In genomic region chr17:68456529-68457167, GRCh38 we compare ENCODE assay signal across 8 cellular contexts. TPM values are rescaled to one million over a fixed set of nuclear protein-coding genes. Genes with fewer than 3 reads are reported as not detected.
A peak's percentile ranks its signal among the peaks of the same experiment; 100 is the strongest.
DNase-seq lines count a peak whose midpoint lies in the region; ATAC-seq and TF ChIP-seq lines count a peak whose summit lies in the region.

No MANE protein-coding gene starts in this region.

- H3K9me3 ChIP-seq in H9 (ENCODE audit: control insufficient read depth, low read depth, low read length) (no peaks in the 10 kb centered on the region), ectodermal cell (ENCODE audit: control insufficient read depth, low read length) (no peaks in the 10 kb centered on the region), right lobe of liver (no peaks in the 10 kb centered on the region), subcutaneous abdominal adipose tissue (ENCODE audit: control insufficient read depth in 5 of 5, low read length in 5 of 5) (no peaks in the 10 kb centered on the region)

- H3K27ac Mint-ChIP-seq in H9, result peak overlapping the region; percentile 87 to 98 (median 97); a peak in 5 of 7 replicates

- no peaks in the 10 kb centered on the region for H3K9me3 Mint-ChIP-seq in H9

- peak; percentile 15 for TF ChIP-seq POLR2A in right lobe of liver (IDR thresholded peaks at IDR 0.05)

- no peak overlapping the region for H3K14ac ChIP-seq in H9 (ENCODE audit: insufficient read depth, low read length)

- H3K27me3 Mint-ChIP-seq in H9 (ENCODE audit: low read depth), result peaks cover 3% of the 10 kb centered on the region; the same call in 1 of the 2 replicates

- H4K8ac ChIP-seq in H9 (replicated peaks; ENCODE audit: insufficient read length, low read depth, low read length), result no peak overlapping the region

- no peaks in the 10 kb centered on the region for H3K36me3 ChIP-seq in ectodermal cell (ENCODE audit: control insufficient read depth, insufficient read depth, low read length)
- H3K36me3 ChIP-seq in right lobe of liver, result no peaks in the 10 kb centered on the region
- H3K36me3 ChIP-seq in subcutaneous abdominal adipose tissue (ENCODE audit: control insufficient read depth in 5 of 5, insufficient read depth in 5 of 5, low read length in 5 of 5), result no peaks in the 10 kb centered on the region

- no peak overlapping the region for H4K5ac ChIP-seq in H9 (ENCODE audit: insufficient read length, low read depth, low read length)

- DNase-seq in AG20443 (ENCODE audit: low spot score) (peak; percentile 86), H9 (peak; percentile 96), SK-N-DZ (ENCODE audit: low spot score) (peak; percentile 56), right lobe of liver (peak; percentile 79 to 82 (median 82)), NCI-H1092 treated with DMSO at 0.1 percent for 48 hours (lab: John Stamatoyannopoulos, UW) (no peak)
- no peak for DNase-seq in stimulated activated CD8-positive, alpha-beta memory T cell treated with anti-CD3 and anti-CD28 coated beads, Interleukin-4, amount 100 ng/mL, for 48 hours

- H3K27ac ChIP-seq in H9 (ENCODE audit: insufficient read length, low read depth, low read length), result no peak overlapping the region
- H3K27ac ChIP-seq in ectodermal cell (ENCODE audit: insufficient read depth, low read depth, low read length, poor library complexity, severe bottlenecking), result peak overlapping the region; percentile 67
- peak overlapping the region; percentile 70 to 86 (median 74) for H3K27ac ChIP-seq in right lobe of liver
- peak overlapping the region; percentile 87 for H3K27ac ChIP-seq in subcutaneous abdominal adipose tissue (ENCODE audit: low read depth, low read length)

- H2BK12ac ChIP-seq in H9 (ENCODE audit: insufficient read length, low read depth, low read length), result no peak overlapping the region

- peaks cover 0 to 1% (median 0%) of the 10 kb centered on the region in 3 experiments; a peak in 3 of 7 replicates for H3K36me3 Mint-ChIP-seq in H9 (ENCODE audit: insufficient read depth in 1 of 3, low read depth in 3 of 3)

- WGBS in H9 (ENCODE audit: extremely low coverage, insufficient read length, low lambda C conversion rate), result no CpG with 5 or more reads among the region's 18 CpGs
- WGBS in ectodermal cell, 2 experiments, result 2 to 3% methylated on average over 15 to 17 of the region's 18 CpGs
- 8% methylated on average over 13 of the region's 18 CpGs for WGBS in right lobe of liver (ENCODE audit: insufficient coverage, low coverage, low lambda C conversion rate, missing lambda C conversion rate)

- H3K79me2 ChIP-seq in H9 (ENCODE audit: insufficient read depth, low read length), result no peaks in the 10 kb centered on the region

- H3K4me1 ChIP-seq in H9 (ENCODE audit: insufficient read depth, low read length) (peaks cover 6% of the 10 kb centered on the region; the same call in 1 of the 2 replicates), ectodermal cell (ENCODE audit: control insufficient read depth, insufficient read depth, low read length) (peaks cover 14% of the 10 kb centered on the region), right lobe of liver (peaks cover 0 to 21% (median 0%) of the 10 kb centered on the region in 4 donors), subcutaneous abdominal adipose tissue (ENCODE audit: control insufficient read depth in 5 of 5, insufficient read depth in 5 of 5, low read length in 5 of 5) (peaks cover 7 to 52% (median 48%) of the 10 kb centered on the region in 5 donors)

- no peak overlapping the region for H2BK15ac ChIP-seq in H9 (ENCODE audit: low read depth, low read length)

- H4K91ac ChIP-seq in H9 (ENCODE audit: insufficient read length, low read depth, low read length), result no peak overlapping the region

- no peak overlapping the region for H2AFZ ChIP-seq in H9 (ENCODE audit: low read length)

- H3K4me3 ChIP-seq in ectodermal cell (ENCODE audit: insufficient read depth, low read depth, low read length) (peak overlapping the region; percentile 60), right lobe of liver (peak overlapping the region; percentile 73 to 83 (median 78)), subcutaneous abdominal adipose tissue (ENCODE audit: low read depth in 1 of 5, low read length in 5 of 5) (peak overlapping the region; percentile 72 to 87 (median 78))

- no peaks in the 10 kb centered on the region for H3K79me1 ChIP-seq in H9 (ENCODE audit: insufficient read depth, low read depth, low read length, poor library complexity, severe bottlenecking)

- peak overlapping the region; percentile 94 to 99 for H3K4me3 Mint-ChIP-seq in H9

- ATAC-seq in right lobe of liver, result peak; percentile 54 to 64 (median 58)

- no peak overlapping the region for H2BK5ac ChIP-seq in H9 (ENCODE audit: insufficient read length, low read length)

- no peak overlapping the region for H2BK20ac ChIP-seq in H9 (ENCODE audit: low read depth, low read length, poor library complexity, severe bottlenecking)

- H3K27me3 ChIP-seq in H9 (ENCODE audit: insufficient read depth, low read length) (no peaks in the 10 kb centered on the region), ectodermal cell (ENCODE audit: control insufficient read depth, insufficient read depth, low read length, poor library complexity, severe bottlenecking) (peaks cover 15% of the 10 kb centered on the region), right lobe of liver (no peaks in the 10 kb centered on the region), subcutaneous abdominal adipose tissue (ENCODE audit: control insufficient read depth in 5 of 5, insufficient read depth in 4 of 5, low read length in 5 of 5) (no peaks in the 10 kb centered on the region)

- H3K56ac ChIP-seq in H9 (ENCODE audit: insufficient read length, low read depth, low read length), result no peak overlapping the region

- no peak for TF ChIP-seq CTCF in H9 (conservative IDR thresholded peaks at IDR 0.05)
- TF ChIP-seq CTCF in right lobe of liver (IDR thresholded peaks at IDR 0.05), result no peak

- peaks cover 32 to 33% of the 10 kb centered on the region in 2 experiments for H3K4me1 Mint-ChIP-seq in H9

- peaks cover 3% of the 10 kb centered on the region for H3K23me2 ChIP-seq in H9 (ENCODE audit: insufficient read length, low read depth, low read length, poor library complexity, severe bottlenecking)

- H3K23ac ChIP-seq in H9 (ENCODE audit: insufficient read length, low read depth, low read length), result no peak overlapping the region

- H2BK120ac ChIP-seq in H9 (ENCODE audit: low read depth, low read length, poor library complexity, severe bottlenecking), result no peak overlapping the region

- H3K4ac ChIP-seq in H9 (ENCODE audit: low read depth, low read length), result no peak overlapping the region

- H2AK5ac ChIP-seq in H9 (ENCODE audit: insufficient read length, low read length), result no peak overlapping the region

- intact Hi-C loops in right lobe of liver (cut with DNase I), result no loop called here

- H4K20me1 ChIP-seq in H9 (ENCODE audit: control insufficient read depth, insufficient read depth, insufficient read length), result no peaks in the 10 kb centered on the region

- peak overlapping the region; percentile 74 for H3K4me2 ChIP-seq in H9 (ENCODE audit: insufficient read depth, insufficient read length, low read length)

- H3K18ac ChIP-seq in H9 (ENCODE audit: insufficient read length, low read depth, low read length), result no peak overlapping the region

- H3T11ph ChIP-seq in H9 (ENCODE audit: low read length), result no peak overlapping the region

- H3K9ac ChIP-seq in H9 (ENCODE audit: extremely low read depth, insufficient read length, low read length) (peak overlapping the region; percentile 42), subcutaneous abdominal adipose tissue (ENCODE audit: low read length in 5 of 5) (peak overlapping the region in 4 of 5 donors; percentile 68 to 86 (median 75))

RNA-seq across cellular contexts. Expression of gene WIPI1, which starts 0.6 kb away (rescaled TPM):
- total RNA-seq in H9 (2021) (12.0 and 15.4 TPM in 2 replicates), right lobe of liver (10 to 100 TPM; 18.0 to 23.8 (median 19.9) TPM)
- polyA plus RNA-seq in SK-N-DZ (2014; cell fraction: cytosol; rRNA removed), result 3.7 and 4.7 TPM in 2 replicates
- 1.4 and 7.6 TPM in 2 replicates for polyA plus RNA-seq in SK-N-DZ (2014; cell fraction: nucleus; rRNA removed)
- 16.4 TPM for polyA plus RNA-seq in ectodermal cell (2013, experiment 1 of 4)
- 16.0 TPM for polyA plus RNA-seq in ectodermal cell (2013, experiment 2 of 4)
- polyA plus RNA-seq in ectodermal cell (2013, experiment 3 of 4), result 12.1 TPM
- polyA plus RNA-seq in ectodermal cell (2013, experiment 4 of 4), result 15.2 TPM

RNA-seq across cellular contexts. Expression of gene PRKAR1A, which starts 55.6 kb away (rescaled TPM):
- total RNA-seq in H9 (2021), result 163 and 171 TPM in 2 replicates
- 143 and 210 TPM in 2 replicates for polyA plus RNA-seq in SK-N-DZ (2014; cell fraction: cytosol; rRNA removed)
- polyA plus RNA-seq in SK-N-DZ (2014; cell fraction: nucleus; rRNA removed), result 79.6 and 90.5 TPM in 2 replicates
- 128 TPM for polyA plus RNA-seq in ectodermal cell (2013, experiment 1 of 4)
- 121 TPM for polyA plus RNA-seq in ectodermal cell (2013, experiment 2 of 4)
- polyA plus RNA-seq in ectodermal cell (2013, experiment 3 of 4), result 84.7 TPM
- polyA plus RNA-seq in ectodermal cell (2013, experiment 4 of 4), result 95.1 TPM
- 100 to 1,000 TPM; 109 to 172 (median 136) TPM for total RNA-seq in right lobe of liver

Comparison
In these comparisons a context has a peak if more than half of its experiments do, and no peak if none do; other contexts are left out.
1. DNase-seq: peak in AG20443 (single experiment), H9 (single experiment), SK-N-DZ (single experiment) and right lobe of liver (3 of 3); none in NCI-H1092 treated with DMSO at 0.1 percent for 48 hours (single experiment) and stimulated activated CD8-positive, alpha-beta memory T cell treated with anti-CD3 and anti-CD28 coated beads, Interleukin-4, amount 100 ng/mL, for 48 hours (single experiment).
2. Peak in every context shown above with its lines, with median percentiles within 50 percentile points of each other: H3K4me3 ChIP-seq.